In genomic region chr17:31594416-31594815, GRCh38 we compare ENCODE assay signal across 1 cellular context.
TF ChIP-seq lines count a peak whose summit lies in the region.

No MANE protein-coding gene starts in this region.

TF ChIP-seq in SK-N-SH, 30 proteins besides CTCF, POLR2A, EP300 and RAD21 (continued from another document):
- TF ChIP-seq REST (IDR thresholded peaks at IDR 0.05; ENCODE audit: low read depth, low read length): no peak
- TF ChIP-seq RCOR1 (IDR thresholded peaks at IDR 0.05; ENCODE audit: low read length): no peak
- TF ChIP-seq TCF12 (IDR thresholded peaks at IDR 0.05): no peak
- TF ChIP-seq SMC3 (IDR thresholded peaks at IDR 0.05; ENCODE audit: low read depth, low read length): no peak
- TF ChIP-seq GABPA (IDR thresholded peaks at IDR 0.05; ENCODE audit: low read depth): no peak
- no peak for TF ChIP-seq USF1 (IDR thresholded peaks at IDR 0.05; ENCODE audit: borderline replicate concordance, low read depth)
- no peak for TF ChIP-seq YY1 (IDR thresholded peaks at IDR 0.05; ENCODE audit: low read depth)
- TF ChIP-seq NFIC (IDR thresholded peaks at IDR 0.05; ENCODE audit: borderline replicate concordance): no peak
- TF ChIP-seq RFX5 (IDR thresholded peaks at IDR 0.05; ENCODE audit: low read length): no peak
- no peak for TF ChIP-seq FOXM1 (IDR thresholded peaks at IDR 0.05; ENCODE audit: low read depth)
- no peak for TF ChIP-seq NRF1 (IDR thresholded peaks at IDR 0.05; ENCODE audit: low read depth, low read length)
- TF ChIP-seq SIN3A (IDR thresholded peaks at IDR 0.05; ENCODE audit: borderline replicate concordance, low read depth, low read length): no peak
